In the genomic region with DNA sequence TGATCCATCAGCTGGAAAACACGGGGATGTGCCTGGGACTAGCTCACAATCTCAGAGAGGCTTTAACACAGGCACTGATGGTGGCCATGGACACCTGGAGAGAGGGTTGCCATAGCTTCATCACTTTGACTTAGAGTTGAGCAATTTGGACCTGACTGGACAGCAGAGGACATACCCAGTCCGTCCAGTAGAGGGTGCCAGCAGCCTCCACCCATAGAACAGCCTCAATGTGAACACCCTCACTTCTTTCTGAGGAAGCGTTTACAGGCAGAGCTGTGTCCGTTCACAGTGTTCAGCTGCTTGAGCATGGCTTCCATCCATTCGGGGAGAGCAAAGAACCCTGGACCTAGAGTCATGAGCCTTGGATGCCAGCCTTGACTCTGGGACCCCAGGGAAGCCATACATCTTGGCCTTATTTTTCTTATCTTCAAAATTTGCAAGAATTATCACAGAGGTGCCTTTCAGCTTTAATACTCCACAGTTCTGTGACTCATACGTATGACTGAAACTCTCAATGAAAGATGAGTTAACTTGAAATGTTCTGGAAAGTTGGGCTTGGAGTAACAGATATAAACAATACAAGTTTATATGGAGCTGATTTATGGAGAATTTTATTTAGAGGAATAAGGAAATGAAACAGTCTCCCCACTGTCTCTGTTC, we compare ENCODE assay signal across 8 cellular contexts.
DNase-seq lines count a peak whose midpoint lies in the region; ATAC-seq and TF ChIP-seq lines count a peak whose summit lies in the region.

No MANE protein-coding gene starts in this region.

- H3K4me1 ChIP-seq in heart left ventricle (peaks cover 0 to 4% (median 0%) of the 10 kb centered on the region in 12 donors), prostate gland (replicated peaks) (no peaks in the 10 kb centered on the region)

- intact Hi-C loops in heart left ventricle (cut with DNase I) (no loop called here), prostate gland (cut with DNase I) (no loop called here)

- peak; percentile 42 for DNase-seq in COR-L47 (lab: John Stamatoyannopoulos, UW)
- DNase-seq in HL-60 (ENCODE audit: low read depth in 1 of 2, low spot score in 1 of 2) = peak; percentile 6 to 67
- peak; percentile 11 for DNase-seq in OCI-M2 (lab: John Stamatoyannopoulos, UW; ENCODE audit: unreplicated experiment)
- DNase-seq in activated naive CD4-positive, alpha-beta T cell treated with anti-CD3 and anti-CD28 coated beads, Interleukin-2, amount 50 U/mL, for 16 hours = peak; percentile 36
- peak in 4 of 5 donors; percentile 36 to 64 (median 36) for DNase-seq in heart left ventricle
- peak; percentile 61 for DNase-seq in prostate gland (ENCODE audit: low spot score)
- DNase-seq in effector CD8-positive, alpha-beta T cell (lab: John Stamatoyannopoulos, UW) = no peak

- no peaks in the 10 kb centered on the region for H3K27me3 ChIP-seq in HL-60 (ENCODE audit: insufficient read depth, poor library complexity, severe bottlenecking)
- no peaks in the 10 kb centered on the region for H3K27me3 ChIP-seq in heart left ventricle
- H3K27me3 ChIP-seq in prostate gland (replicated peaks; ENCODE audit: insufficient read depth) = no peaks in the 10 kb centered on the region

- H3K9me3 ChIP-seq in heart left ventricle (peaks cover 0 to 13% (median 2%) of the 10 kb centered on the region in 12 donors), prostate gland (no peaks in the 10 kb centered on the region)

- no peak overlapping the region for H3K4me3 ChIP-seq in HL-60 (replicated peaks; ENCODE audit: insufficient read depth, low read length)
- H3K4me3 ChIP-seq in heart left ventricle = no peak overlapping the region
- no peak overlapping the region for H3K4me3 ChIP-seq in prostate gland

- TF ChIP-seq CTCF in HL-60 (IDR thresholded peaks at IDR 0.05; ENCODE audit: insufficient read depth, low read length) (peak; percentile 88), heart left ventricle (IDR thresholded peaks at IDR 0.05) (peak; percentile 65 to 87 (median 73)), prostate gland (IDR thresholded peaks at IDR 0.05) (peak; percentile 35 to 70 (median 64))

- ATAC-seq in GM19324 (IDR thresholded peaks at IDR 0.05; ENCODE audit: low FRiP score, unreplicated experiment) = peak; percentile 84
- ATAC-seq in heart left ventricle = peak in 3 of 4 donors; percentile 68 to 87 (median 86)

- WGBS in heart left ventricle, 4 donors = 13 to 20% (median 18%) methylated on average over 6 of the region's 6 CpGs
- WGBS in prostate gland = 24% methylated on average over 6 of the region's 6 CpGs

- H3K36me3 ChIP-seq in heart left ventricle (no peaks in the 10 kb centered on the region), prostate gland (no peaks in the 10 kb centered on the region)

- TF ChIP-seq POLR2A in heart left ventricle (IDR thresholded peaks at IDR 0.05) (no peak), prostate gland (IDR thresholded peaks at IDR 0.05) (no peak)

- no peak overlapping the region for H3K27ac ChIP-seq in HL-60 (replicated peaks)
- no peak overlapping the region for H3K27ac ChIP-seq in heart left ventricle
- H3K27ac ChIP-seq in prostate gland = no peak overlapping the region
